ENCODE assay signal across 9 cellular contexts in the genomic region with DNA sequence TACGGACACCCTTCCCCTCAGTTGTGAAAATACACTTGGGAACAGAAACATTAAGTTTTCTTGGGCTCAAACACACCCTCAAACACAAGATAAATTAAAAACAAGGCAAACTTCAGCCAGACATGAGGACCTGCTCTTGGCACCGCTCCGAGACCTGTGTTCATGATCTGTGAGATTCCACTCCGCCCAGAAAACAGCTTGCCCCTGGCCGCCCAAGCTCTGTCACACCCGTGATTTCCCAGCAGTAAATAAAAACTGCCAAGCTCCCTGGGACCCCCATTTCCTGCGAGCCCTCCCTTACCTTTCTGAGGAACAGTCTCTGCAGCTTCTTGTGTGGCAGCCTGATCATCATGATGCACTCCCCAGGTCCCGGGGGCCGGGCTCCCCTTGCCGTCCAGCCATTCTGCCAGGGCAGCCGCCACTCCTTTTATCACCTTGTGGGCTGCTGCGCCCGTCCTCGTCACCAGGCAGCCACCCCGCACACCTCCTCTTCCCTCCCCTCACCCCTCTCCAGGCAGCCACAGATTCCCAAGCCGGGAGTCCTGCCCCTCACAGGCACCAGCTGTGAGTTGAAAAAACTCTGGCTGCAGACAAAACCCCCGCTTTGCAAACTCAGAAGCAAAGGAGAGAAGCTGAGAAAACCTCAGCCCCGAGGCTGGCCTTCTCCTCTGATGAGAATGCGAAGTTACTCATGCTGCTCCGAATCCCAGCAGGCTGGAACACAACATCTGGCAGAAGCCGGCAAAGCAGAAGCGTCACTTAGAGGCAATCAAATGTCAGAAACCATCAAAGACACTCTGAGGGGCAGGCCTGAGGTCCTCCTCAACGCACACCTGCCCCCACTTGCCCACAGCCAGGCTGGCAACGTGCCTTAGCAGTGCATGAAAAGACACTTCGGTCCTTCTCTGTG.
DNase-seq lines count a peak whose midpoint lies in the region; TF ChIP-seq lines count a peak whose summit lies in the region.
"Had no signal": no experiment of that assay in that cellular context is flagged by ENCODE, and none has a peak within 500 bp of the region (broad histone marks: within the 10 kb centered on the region; RNA-seq: fewer than 3 reads in every experiment).

No MANE protein-coding gene starts in this region.

- no peaks in the 10 kb centered on the region for H3K9me3 ChIP-seq in osteoblast (ENCODE audit: low read depth, low read length)
- H3K9me3 ChIP-seq in MM.1S (replicated peaks; ENCODE audit: insufficient read depth, low read length), result no peaks in the 10 kb centered on the region

- TF ChIP-seq CTCF in osteoblast (IDR thresholded peaks at IDR 0.05; ENCODE audit: extremely low read depth, low read depth, low read length) (no peak), MM.1S (IDR thresholded peaks at IDR 0.05; ENCODE audit: low read length) (no peak)

- H2AFZ ChIP-seq in osteoblast (ENCODE audit: low read length) (peak overlapping the region; percentile 6), MM.1S (ENCODE audit: low read length) (no peak overlapping the region)

- H3K36me3 ChIP-seq in osteoblast (ENCODE audit: insufficient read depth, low read length), result no peaks in the 10 kb centered on the region
- no peaks in the 10 kb centered on the region for H3K36me3 ChIP-seq in MM.1S (replicated peaks; ENCODE audit: insufficient read depth, low read length)

- H3K9me2 ChIP-seq in MM.1S (replicated peaks; ENCODE audit: insufficient read depth, low read length), result no peaks in the 10 kb centered on the region

- H3K4me1 ChIP-seq in osteoblast (ENCODE audit: insufficient read depth, low read length) (peaks cover 5% of the 10 kb centered on the region), MM.1S (ENCODE audit: low read length) (no peaks in the 10 kb centered on the region)

- no peaks in the 10 kb centered on the region for H3K79me2 ChIP-seq in osteoblast (ENCODE audit: insufficient read depth, low read length)
- H3K79me2 ChIP-seq in MM.1S (ENCODE audit: low read length), result no peaks in the 10 kb centered on the region

- H3F3A ChIP-seq in MM.1S (ENCODE audit: insufficient read depth, low read length), result no peaks in the 10 kb centered on the region

- H3K4me2 ChIP-seq in osteoblast (ENCODE audit: insufficient read depth, low read length) (peak overlapping the region; percentile 41), MM.1S (ENCODE audit: low read depth, low read length) (no peak overlapping the region)

- no peak overlapping the region for H3K9ac ChIP-seq in MM.1S (ENCODE audit: low read length)

- H3K27me3 ChIP-seq in osteoblast (ENCODE audit: insufficient read depth, low read length), result peaks cover 26% of the 10 kb centered on the region
- H3K27me3 ChIP-seq in MM.1S (replicated peaks; ENCODE audit: insufficient read depth, low read length), result no peaks in the 10 kb centered on the region

- H3K27ac ChIP-seq in osteoblast (ENCODE audit: low read depth, low read length), result no peak overlapping the region
- H3K27ac ChIP-seq in MM.1S (ENCODE audit: low read length), result no peak overlapping the region

- DNase-seq in ELR (ENCODE audit: low read depth) (peak; percentile 2), NCI-H2227 (lab: John Stamatoyannopoulos, UW; ENCODE audit: unreplicated experiment) (peak; percentile 24), epidermal melanocyte (ENCODE audit: insufficient read length, low spot score) (peak; percentile 36), osteoblast (ENCODE audit: insufficient read length, low spot score, missing footprints) (peak; percentile 88), NCI-H1694 treated with DMSO at 0.1 percent for 48 hours (lab: John Stamatoyannopoulos, UW) (no peak), T-helper 1 cell (no peak), MM.1S (no peak)
- no peak for DNase-seq in activated CD8-positive, alpha-beta memory T cell treated with anti-CD3 and anti-CD28 coated beads for 24 hours
- DNase-seq: NCI-H226 had no signal

- H4K20me1 ChIP-seq in osteoblast (ENCODE audit: insufficient read depth, low read length) (no peaks in the 10 kb centered on the region), MM.1S (ENCODE audit: insufficient read depth, low read length) (no peaks in the 10 kb centered on the region)

- H3K4me3 ChIP-seq in osteoblast (ENCODE audit: insufficient read depth, low read length) (peak overlapping the region; percentile 16), MM.1S (ENCODE audit: low read length) (no peak overlapping the region)

Comparison
In these comparisons a context has a peak if more than half of its experiments do, and no peak if none do; other contexts are left out.
1. DNase-seq: peak in ELR (single experiment), NCI-H2227 (single experiment), epidermal melanocyte (single experiment) and osteoblast (single experiment); none in NCI-H1694 treated with DMSO at 0.1 percent for 48 hours (single experiment), T-helper 1 cell (0 of 5), activated CD8-positive, alpha-beta memory T cell treated with anti-CD3 and anti-CD28 coated beads for 24 hours (single experiment) and MM.1S (single experiment).